ENCODE assay signal across 1 cellular context in the genomic region with DNA sequence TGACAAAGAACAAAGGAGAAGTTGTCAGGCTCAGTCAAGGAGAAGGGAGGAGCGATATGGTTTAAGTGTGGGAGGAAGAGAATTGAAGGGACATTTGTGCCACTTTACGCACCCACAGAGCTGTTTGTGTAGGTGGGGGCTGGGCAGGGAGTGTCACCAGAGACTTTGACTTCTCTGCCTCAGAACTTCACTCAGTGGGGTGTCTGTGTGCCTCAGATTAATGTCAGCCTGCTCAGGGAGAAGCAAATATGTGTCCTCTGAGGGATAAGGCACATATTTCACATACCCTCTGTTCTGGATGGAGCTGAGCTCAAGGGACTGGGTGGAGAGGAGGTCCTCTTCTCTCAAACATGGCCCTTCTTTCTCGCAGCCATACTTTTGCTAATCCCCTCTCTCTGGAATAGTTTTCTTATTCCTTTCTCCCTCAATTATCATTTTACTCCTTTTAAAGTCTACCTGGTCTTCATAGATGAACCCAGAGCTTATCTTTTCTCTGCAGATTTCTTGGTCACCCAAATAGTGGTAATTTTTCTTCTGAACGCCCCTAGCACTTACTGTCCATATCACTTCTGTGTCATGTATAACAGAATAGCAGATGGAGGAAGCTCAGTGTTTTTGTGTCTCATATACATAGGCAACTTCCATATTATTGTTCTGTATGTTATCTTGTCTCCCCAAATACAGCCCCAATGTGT.
TF ChIP-seq lines count a peak whose summit lies in the region.

No MANE protein-coding gene starts in this region.

TF ChIP-seq in K562, 482 proteins besides CTCF, POLR2A, EP300 and RAD21 (continued from another document):
- 0 out of 2 replicates have a peak, but pooled peaks have one; percentile 10 for TF ChIP-seq NFIC (IDR thresholded peaks at IDR 0.05)
- peak; percentile 36; the same call in 1 of the 2 replicates for TF ChIP-seq GABPB1 (CRISPR knock-in tag; IDR thresholded peaks at IDR 0.05)
- TF ChIP-seq, protein P1, sequence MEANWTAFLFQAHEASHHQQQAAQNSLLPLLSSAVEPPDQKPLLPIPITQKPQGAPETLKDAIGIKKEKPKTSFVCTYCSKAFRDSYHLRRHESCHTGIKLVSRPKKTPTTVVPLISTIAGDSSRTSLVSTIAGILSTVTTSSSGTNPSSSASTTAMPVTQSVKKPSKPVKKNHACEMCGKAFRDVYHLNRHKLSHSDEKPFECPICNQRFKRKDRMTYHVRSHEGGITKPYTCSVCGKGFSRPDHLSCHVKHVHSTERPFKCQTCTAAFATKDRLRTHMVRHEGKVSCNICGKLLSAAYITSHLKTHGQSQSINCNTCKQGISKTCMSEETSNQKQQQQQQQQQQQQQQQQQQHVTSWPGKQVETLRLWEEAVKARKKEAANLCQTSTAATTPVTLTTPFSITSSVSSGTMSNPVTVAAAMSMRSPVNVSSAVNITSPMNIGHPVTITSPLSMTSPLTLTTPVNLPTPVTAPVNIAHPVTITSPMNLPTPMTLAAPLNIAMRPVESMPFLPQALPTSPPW (CRISPR knock-in tag; IDR thresholded peaks at IDR 0.05), result 0 out of 2 replicates have a peak, but pooled peaks have one; percentile 23
- TF ChIP-seq TRIM24 (IDR thresholded peaks at IDR 0.05), result 0 out of 4 replicates have a peak, but pooled peaks of 1 of the 2 experiments have one; percentile 23
- peak in 1 of 2 experiments; percentile 86 for TF ChIP-seq NCOA2 (IDR thresholded peaks at IDR 0.05; ENCODE audit: partially characterized antibody in 2 of 2)
- TF ChIP-seq MEIS2 (IDR thresholded peaks at IDR 0.05; ENCODE audit: partially characterized antibody), result peak; percentile 14
- peak; percentile 75 for TF ChIP-seq TAL1 (IDR thresholded peaks at IDR 0.05)
- 0 out of 2 replicates have a peak, but pooled peaks have one; percentile 12 for TF ChIP-seq CTBP1 (IDR thresholded peaks at IDR 0.05; ENCODE audit: borderline replicate concordance)
